Comparison of ENCODE assay signal across 8 cellular contexts in the genomic region with DNA sequence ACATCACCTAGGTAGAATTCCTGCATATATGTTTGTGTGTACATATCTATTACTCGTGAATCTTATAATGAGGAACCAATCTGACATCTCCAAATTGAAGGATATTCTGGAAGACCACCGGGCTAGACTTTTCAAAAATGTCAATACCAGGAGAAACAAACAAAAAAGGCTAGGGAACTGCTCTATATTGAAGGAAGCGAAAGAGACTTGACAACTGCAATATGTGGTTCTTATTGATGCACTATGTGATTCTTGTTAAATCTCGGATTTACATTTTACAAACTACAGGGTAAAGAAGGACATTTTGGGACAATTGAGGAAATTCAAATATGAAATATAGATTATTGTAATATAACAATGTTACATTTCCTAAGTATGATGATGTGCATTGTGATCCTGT.
DNase-seq lines count a peak whose midpoint lies in the region; ATAC-seq and TF ChIP-seq lines count a peak whose summit lies in the region.

No MANE protein-coding gene starts in this region.

- H3K27me3 Mint-ChIP-seq in GM23338 (ENCODE audit: insufficient read depth, low read depth, poor library complexity) (peaks cover 7% of the 10 kb centered on the region), T-helper 17 cell (peaks cover 30% of the 10 kb centered on the region)

- no peak overlapping the region for H2AFZ ChIP-seq in GM23338

- H3K36me3 Mint-ChIP-seq in GM23338 (ENCODE audit: low read depth) = no peaks in the 10 kb centered on the region
- H3K36me3 Mint-ChIP-seq in T-helper 17 cell (ENCODE audit: low read depth) = no peaks in the 10 kb centered on the region

- H3K36me3 ChIP-seq in GM23338 (ENCODE audit: insufficient read depth) (no peaks in the 10 kb centered on the region), skeletal muscle satellite cell (ENCODE audit: insufficient read depth, low read length) (no peaks in the 10 kb centered on the region), spleen (no peaks in the 10 kb centered on the region)

- WGBS in spleen, 5 donors = 84 to 94% (median 88%) methylated on average over 4 of the region's 4 CpGs

- H3K4me2 ChIP-seq in GM23338 (peak overlapping the region; percentile 94), skeletal muscle satellite cell (ENCODE audit: low read length) (peak overlapping the region; percentile 86)

- H3K4me1 Mint-ChIP-seq in GM23338 (peaks cover 8% of the 10 kb centered on the region), T-helper 17 cell (peaks cover 19% of the 10 kb centered on the region)

- H3K4me3 ChIP-seq in GM23338 = peak overlapping the region; percentile 80
- H3K4me3 ChIP-seq in foreskin fibroblast (ENCODE audit: low read depth in 1 of 2, low read length in 2 of 2) = peak overlapping the region; percentile 87 to 97
- no peak overlapping the region for H3K4me3 ChIP-seq in skeletal muscle satellite cell (ENCODE audit: low read length)
- peak overlapping the region in 4 of 8 donors; percentile 68 to 95 (median 82) for H3K4me3 ChIP-seq in spleen

- intact Hi-C loops in spleen (cut with DNase I; ENCODE audit: low total_unique reads) = loop anchor here (10.0 kb wide), 1 partner anchor 1245 kb away; no protein-coding TSS in a partner anchor

- no peaks in the 10 kb centered on the region for H3K9me3 Mint-ChIP-seq in GM23338

- peaks cover 21% of the 10 kb centered on the region for H3K27me3 ChIP-seq in GM23338 (ENCODE audit: insufficient read depth)
- H3K27me3 ChIP-seq in skeletal muscle satellite cell (ENCODE audit: control insufficient read depth, insufficient read depth, low read length) = no peaks in the 10 kb centered on the region
- no peaks in the 10 kb centered on the region for H3K27me3 ChIP-seq in spleen (replicated peaks in 1 of 7)

- no peaks in the 10 kb centered on the region for H4K20me1 ChIP-seq in GM23338 (replicated peaks; ENCODE audit: insufficient read depth)

- H3K27ac ChIP-seq in GM23338 (ENCODE audit: low read depth) (no peak overlapping the region), spleen (peak overlapping the region in 2 of 8 donors; percentile 73 to 79)

- TF ChIP-seq CTCF in GM23338 (conservative IDR thresholded peaks at IDR 0.05; ENCODE audit: low read depth in 2 of 2) = no peak
- no peak for TF ChIP-seq CTCF in foreskin fibroblast (IDR thresholded peaks at IDR 0.05; ENCODE audit: low read depth, low read length)
- TF ChIP-seq CTCF in spleen (IDR thresholded peaks at IDR 0.05 in 8 of 11, conservative IDR thresholded peaks at IDR 0.05 in 3 of 11) = no peak

- no peaks in the 10 kb centered on the region; the same call in 1 of the 2 replicates for H3K4me1 ChIP-seq in GM23338 (ENCODE audit: insufficient read depth)
- H3K4me1 ChIP-seq in skeletal muscle satellite cell (ENCODE audit: control insufficient read depth, insufficient read depth, low read length) = peaks cover 27% of the 10 kb centered on the region
- H3K4me1 ChIP-seq in spleen = peaks cover 0 to 51% (median 28%) of the 10 kb centered on the region in 6 donors

- no peaks in the 10 kb centered on the region for H3K79me2 ChIP-seq in GM23338 (replicated peaks; ENCODE audit: insufficient read depth)

- no peaks in the 10 kb centered on the region for H3K9me2 ChIP-seq in GM23338 (ENCODE audit: insufficient read depth)

- ATAC-seq in GM23338 (no peak), T-helper 17 cell (no peak), HG02588 (IDR thresholded peaks at IDR 0.05; ENCODE audit: unreplicated experiment) (no peak)

- TF ChIP-seq POLR2A in spleen (IDR thresholded peaks at IDR 0.05) = no peak

- no peaks in the 10 kb centered on the region for H3F3A ChIP-seq in GM23338 (replicated peaks; ENCODE audit: low read depth)

- H3K9ac ChIP-seq in skeletal muscle satellite cell (ENCODE audit: low read depth, low read length) = no peak overlapping the region

- peak overlapping the region; percentile 91 for H3K4me3 Mint-ChIP-seq in GM23338
- H3K4me3 Mint-ChIP-seq in T-helper 17 cell = peak overlapping the region; percentile 90

- DNase-seq in GM23338 (ENCODE audit: low spot score) = no peak
- DNase-seq in T-helper 17 cell = no peak
- DNase-seq in foreskin fibroblast = no peak
- no peak for DNase-seq in activated gamma-delta T cell (lab: John Stamatoyannopoulos, UW)
- DNase-seq in spleen = no peak
- no peak for DNase-seq in stimulated activated CD4-positive, alpha-beta T cell treated with anti-CD3 and anti-CD28 coated beads, Interleukin-1b, Interleukin-23, amount 100 ng/mL, for 48 hours

- H3K27ac Mint-ChIP-seq in GM23338 (no peak overlapping the region), T-helper 17 cell (no peak overlapping the region)

- H3K9me3 ChIP-seq in T-helper 17 cell (ENCODE audit: control insufficient read depth, low read length, poor library complexity, severe bottlenecking) (no peaks in the 10 kb centered on the region), skeletal muscle satellite cell (replicated peaks; ENCODE audit: low read length) (no peaks in the 10 kb centered on the region), spleen (no peaks in the 10 kb centered on the region)

TF ChIP-seq in GM23338, 12 proteins besides CTCF, POLR2A, EP300 and RAD21 (continues in another document):
- TF ChIP-seq, protein P1, sequence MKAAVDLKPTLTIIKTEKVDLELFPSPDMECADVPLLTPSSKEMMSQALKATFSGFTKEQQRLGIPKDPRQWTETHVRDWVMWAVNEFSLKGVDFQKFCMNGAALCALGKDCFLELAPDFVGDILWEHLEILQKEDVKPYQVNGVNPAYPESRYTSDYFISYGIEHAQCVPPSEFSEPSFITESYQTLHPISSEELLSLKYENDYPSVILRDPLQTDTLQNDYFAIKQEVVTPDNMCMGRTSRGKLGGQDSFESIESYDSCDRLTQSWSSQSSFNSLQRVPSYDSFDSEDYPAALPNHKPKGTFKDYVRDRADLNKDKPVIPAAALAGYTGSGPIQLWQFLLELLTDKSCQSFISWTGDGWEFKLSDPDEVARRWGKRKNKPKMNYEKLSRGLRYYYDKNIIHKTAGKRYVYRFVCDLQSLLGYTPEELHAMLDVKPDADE (IDR thresholded peaks at IDR 0.05) = no peak
- no peak for TF ChIP-seq NANOG (IDR thresholded peaks at IDR 0.05; ENCODE audit: borderline replicate concordance)
- TF ChIP-seq, protein P2, sequence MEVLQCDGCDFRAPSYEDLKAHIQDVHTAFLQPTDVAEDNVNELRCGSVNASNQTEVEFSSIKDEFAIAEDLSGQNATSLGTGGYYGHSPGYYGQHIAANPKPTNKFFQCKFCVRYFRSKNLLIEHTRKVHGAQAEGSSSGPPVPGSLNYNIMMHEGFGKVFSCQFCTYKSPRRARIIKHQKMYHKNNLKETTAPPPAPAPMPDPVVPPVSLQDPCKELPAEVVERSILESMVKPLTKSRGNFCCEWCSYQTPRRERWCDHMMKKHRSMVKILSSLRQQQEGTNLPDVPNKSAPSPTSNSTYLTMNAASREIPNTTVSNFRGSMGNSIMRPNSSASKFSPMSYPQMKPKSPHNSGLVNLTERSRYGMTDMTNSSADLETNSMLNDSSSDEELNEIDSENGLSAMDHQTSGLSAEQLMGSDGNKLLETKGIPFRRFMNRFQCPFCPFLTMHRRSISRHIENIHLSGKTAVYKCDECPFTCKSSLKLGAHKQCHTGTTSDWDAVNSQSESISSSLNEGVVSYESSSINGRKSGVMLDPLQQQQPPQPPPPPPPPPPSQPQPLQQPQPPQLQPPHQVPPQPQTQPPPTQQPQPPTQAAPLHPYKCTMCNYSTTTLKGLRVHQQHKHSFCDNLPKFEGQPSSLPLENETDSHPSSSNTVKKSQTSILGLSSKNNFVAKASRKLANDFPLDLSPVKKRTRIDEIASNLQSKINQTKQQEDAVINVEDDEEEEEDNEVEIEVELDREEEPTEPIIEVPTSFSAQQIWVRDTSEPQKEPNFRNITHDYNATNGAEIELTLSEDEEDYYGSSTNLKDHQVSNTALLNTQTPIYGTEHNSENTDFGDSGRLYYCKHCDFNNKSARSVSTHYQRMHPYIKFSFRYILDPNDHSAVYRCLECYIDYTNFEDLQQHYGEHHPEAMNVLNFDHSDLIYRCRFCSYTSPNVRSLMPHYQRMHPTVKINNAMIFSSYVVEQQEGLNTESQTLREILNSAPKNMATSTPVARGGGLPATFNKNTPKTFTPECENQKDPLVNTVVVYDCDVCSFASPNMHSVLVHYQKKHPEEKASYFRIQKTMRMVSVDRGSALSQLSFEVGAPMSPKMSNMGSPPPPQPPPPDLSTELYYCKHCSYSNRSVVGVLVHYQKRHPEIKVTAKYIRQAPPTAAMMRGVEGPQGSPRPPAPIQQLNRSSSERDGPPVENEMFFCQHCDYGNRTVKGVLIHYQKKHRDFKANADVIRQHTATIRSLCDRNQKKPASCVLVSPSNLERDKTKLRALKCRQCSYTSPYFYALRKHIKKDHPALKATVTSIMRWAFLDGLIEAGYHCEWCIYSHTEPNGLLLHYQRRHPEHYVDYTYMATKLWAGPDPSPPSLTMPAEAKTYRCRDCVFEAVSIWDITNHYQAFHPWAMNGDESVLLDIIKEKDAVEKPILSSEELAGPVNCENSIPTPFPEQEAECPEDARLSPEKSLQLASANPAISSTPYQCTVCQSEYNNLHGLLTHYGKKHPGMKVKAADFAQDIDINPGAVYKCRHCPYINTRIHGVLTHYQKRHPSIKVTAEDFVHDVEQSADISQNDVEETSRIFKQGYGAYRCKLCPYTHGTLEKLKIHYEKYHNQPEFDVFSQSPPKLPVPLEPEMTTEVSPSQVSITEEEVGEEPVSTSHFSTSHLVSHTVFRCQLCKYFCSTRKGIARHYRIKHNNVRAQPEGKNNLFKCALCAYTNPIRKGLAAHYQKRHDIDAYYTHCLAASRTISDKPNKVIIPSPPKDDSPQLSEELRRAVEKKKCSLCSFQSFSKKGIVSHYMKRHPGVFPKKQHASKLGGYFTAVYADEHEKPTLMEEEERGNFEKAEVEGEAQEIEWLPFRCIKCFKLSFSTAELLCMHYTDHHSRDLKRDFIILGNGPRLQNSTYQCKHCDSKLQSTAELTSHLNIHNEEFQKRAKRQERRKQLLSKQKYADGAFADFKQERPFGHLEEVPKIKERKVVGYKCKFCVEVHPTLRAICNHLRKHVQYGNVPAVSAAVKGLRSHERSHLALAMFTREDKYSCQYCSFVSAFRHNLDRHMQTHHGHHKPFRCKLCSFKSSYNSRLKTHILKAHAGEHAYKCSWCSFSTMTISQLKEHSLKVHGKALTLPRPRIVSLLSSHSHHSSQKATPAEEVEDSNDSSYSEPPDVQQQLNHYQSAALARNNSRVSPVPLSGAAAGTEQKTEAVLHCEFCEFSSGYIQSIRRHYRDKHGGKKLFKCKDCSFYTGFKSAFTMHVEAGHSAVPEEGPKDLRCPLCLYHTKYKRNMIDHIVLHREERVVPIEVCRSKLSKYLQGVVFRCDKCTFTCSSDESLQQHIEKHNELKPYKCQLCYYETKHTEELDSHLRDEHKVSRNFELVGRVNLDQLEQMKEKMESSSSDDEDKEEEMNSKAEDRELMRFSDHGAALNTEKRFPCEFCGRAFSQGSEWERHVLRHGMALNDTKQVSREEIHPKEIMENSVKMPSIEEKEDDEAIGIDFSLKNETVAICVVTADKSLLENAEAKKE (CRISPR knock-in tag; IDR thresholded peaks at IDR 0.05) = no peak
- no peak for TF ChIP-seq POLR2AphosphoS5 (IDR thresholded peaks at IDR 0.05; ENCODE audit: low read depth)
- no peak for TF ChIP-seq ZNF114 (CRISPR knock-in tag; IDR thresholded peaks at IDR 0.05)
- no peak for TF ChIP-seq ZNF331 (CRISPR knock-in tag; IDR thresholded peaks at IDR 0.05; ENCODE audit: low read depth)
- TF ChIP-seq EZH2phosphoT487 (IDR thresholded peaks at IDR 0.05; ENCODE audit: unreplicated experiment) = no peak
- TF ChIP-seq CREB1 (CRISPR knock-in tag; IDR thresholded peaks at IDR 0.05; ENCODE audit: low read depth) = no peak
